ENCODE assay signal across 1 cellular context in genomic region chr2:108385411-108386071, GRCh38.
TF ChIP-seq lines count a peak whose summit lies in the region.

No MANE protein-coding gene starts in this region.

TF ChIP-seq in HepG2, 621 proteins besides CTCF, POLR2A, EP300 and RAD21 (continues in another document):
- TF ChIP-seq MTF2 (CRISPR knock-in tag; IDR thresholded peaks at IDR 0.05; ENCODE audit: borderline replicate concordance) (no peak), HNRNPK (IDR thresholded peaks at IDR 0.05; ENCODE audit: low read depth, low read length, poor library complexity, severe bottlenecking) (no peak), ZMYM4 (CRISPR knock-in tag; IDR thresholded peaks at IDR 0.05) (peak; percentile 64; the same call in 1 of the 2 replicates), ELF3 (CRISPR knock-in tag; IDR thresholded peaks at IDR 0.05) (peak; percentile 80; the same call in 1 of the 2 replicates), HNF1B (CRISPR knock-in tag; IDR thresholded peaks at IDR 0.05) (peak; percentile 97), GATAD1 (CRISPR knock-in tag; IDR thresholded peaks at IDR 0.05) (0 out of 2 replicates have a peak, but pooled peaks have one; percentile 23), HCFC1 (IDR thresholded peaks at IDR 0.05; ENCODE audit: low read depth, low read length) (no peak), SOX13 (IDR thresholded peaks at IDR 0.05) (peak; percentile 14; the same call in 1 of the 2 replicates), SOX13 (CRISPR knock-in tag; conservative IDR thresholded peaks at IDR 0.05 in 1 of 2, IDR thresholded peaks at IDR 0.05 in 1 of 2) (peak in 1 of 2 experiments; percentile 80; a peak in 2 of 4 replicates), ZNF616 (CRISPR knock-in tag; IDR thresholded peaks at IDR 0.05; ENCODE audit: low read depth) (no peak), ZNF597 (CRISPR knock-in tag; IDR thresholded peaks at IDR 0.05) (no peak), FOXP1 (IDR thresholded peaks at IDR 0.05) (no peak), FOXP1 (CRISPR knock-in tag; IDR thresholded peaks at IDR 0.05) (peak; percentile 56; the same call in 1 of the 2 replicates), HOMEZ (CRISPR knock-in tag; IDR thresholded peaks at IDR 0.05; ENCODE audit: low read depth) (peak; percentile 90), CENPBD1 (CRISPR knock-in tag; IDR thresholded peaks at IDR 0.05; ENCODE audit: borderline replicate concordance, low read depth) (no peak), NKX3-1 (CRISPR knock-in tag; IDR thresholded peaks at IDR 0.05) (no peak), NR2F2 (IDR thresholded peaks at IDR 0.05; ENCODE audit: borderline replicate concordance, low read depth) (peak; percentile 69; the same call in 1 of the 2 replicates), ZNF292 (CRISPR knock-in tag; IDR thresholded peaks at IDR 0.05; ENCODE audit: borderline replicate concordance, low read depth) (peak; percentile 35; the same call in 1 of the 2 replicates), GABPB1 (CRISPR knock-in tag; IDR thresholded peaks at IDR 0.05) (no peak), MXI1 (IDR thresholded peaks at IDR 0.05; ENCODE audit: borderline replicate concordance, low read depth, low read length) (peak; percentile 37; the same call in 1 of the 3 replicates), PRDM4 (CRISPR knock-in tag; IDR thresholded peaks at IDR 0.05; ENCODE audit: borderline replicate concordance) (no peak), ERF (CRISPR knock-in tag; IDR thresholded peaks at IDR 0.05) (peak; percentile 54; the same call in 1 of the 2 replicates), FOXP4 (CRISPR knock-in tag; IDR thresholded peaks at IDR 0.05) (no peak), ZNF678 (CRISPR knock-in tag; IDR thresholded peaks at IDR 0.05) (no peak), ZBTB38 (CRISPR knock-in tag; IDR thresholded peaks at IDR 0.05) (0 out of 2 replicates have a peak, but pooled peaks have one; percentile 31), SRF (IDR thresholded peaks at IDR 0.05; ENCODE audit: low read depth, low read length) (no peak), ZNF280B (CRISPR knock-in tag; IDR thresholded peaks at IDR 0.05; ENCODE audit: borderline replicate concordance) (no peak), HNF1A (IDR thresholded peaks at IDR 0.05; ENCODE audit: low read depth) (peak; percentile 91), HNF1A (CRISPR knock-in tag; IDR thresholded peaks at IDR 0.05; ENCODE audit: borderline replicate concordance) (peak; percentile 84; the same call in 1 of the 2 replicates), DMAP1 (CRISPR knock-in tag; IDR thresholded peaks at IDR 0.05) (no peak), POLR2AphosphoS2 (IDR thresholded peaks at IDR 0.05; ENCODE audit: low read depth, low read length) (no peak), ZNF614 (CRISPR knock-in tag; IDR thresholded peaks at IDR 0.05; ENCODE audit: borderline replicate concordance) (peak; percentile 59; the same call in 1 of the 2 replicates), RFX1 (IDR thresholded peaks at IDR 0.05) (no peak), ETV5 (CRISPR knock-in tag; IDR thresholded peaks at IDR 0.05; ENCODE audit: borderline replicate concordance) (peak; percentile 87; the same call in 1 of the 2 replicates), ZNF281 (CRISPR knock-in tag; IDR thresholded peaks at IDR 0.05; ENCODE audit: borderline replicate concordance) (no peak), MIER3 (CRISPR knock-in tag; IDR thresholded peaks at IDR 0.05; ENCODE audit: borderline replicate concordance) (peak; percentile 48; the same call in 1 of the 2 replicates), SNAI1 (CRISPR knock-in tag; IDR thresholded peaks at IDR 0.05; ENCODE audit: borderline replicate concordance) (no peak), GLMP (CRISPR knock-in tag; IDR thresholded peaks at IDR 0.05; ENCODE audit: borderline replicate concordance) (no peak)
